Comparison of ENCODE assay signal across 8 cellular contexts in genomic region chr12:95217377-95218163, GRCh38. TPM values are rescaled to one million over a fixed set of nuclear protein-coding genes. Genes with fewer than 3 reads are reported as not detected.
DNase-seq lines count a peak whose midpoint lies in the region; ATAC-seq lines count a peak whose summit lies in the region.

TSS of gene FGD6 (minus strand) at chr12:95217467. CDS start at chr12:95217240, 227 bp downstream.
TSS of gene VEZT (plus strand) at chr12:95217807. CDS start at chr12:95217851, 44 bp downstream.

- no peaks in the 10 kb centered on the region for H3K9me3 Mint-ChIP-seq in activated CD4-positive, alpha-beta T cell treated with anti-CD3 and anti-CD28 coated beads, Interleukin-2, amount 10 ng/mL, durations not matched to agents 7 days and 5 days

- POLR2A ChIA-PET in activated CD4-positive, alpha-beta T cell treated with anti-CD3 and anti-CD28 coated beads, Interleukin-2, amount 10 ng/mL, durations not matched to agents 7 days and 5 days (lab: Charles Lee): interaction anchor here (1.2 to 1.5 kb wide), 2 partner anchors 144 to 256 kb away, joined by 6 to 7 read pairs; partner anchors contain the start of gene NR2C1

- CTCF ChIA-PET in activated CD4-positive, alpha-beta T cell treated with anti-CD3 and anti-CD28 coated beads, Interleukin-2, amount 10 ng/mL, durations not matched to agents 7 days and 5 days (lab: Charles Lee): interaction anchor here (0.5 to 1.9 kb wide), 12 partner anchors 8 to 1574 kb away, joined by 3 to 11 read pairs (median 4); no protein-coding TSS in a partner anchor

- peaks cover 11% of the 10 kb centered on the region for H3K27me3 Mint-ChIP-seq in activated CD4-positive, alpha-beta T cell treated with anti-CD3 and anti-CD28 coated beads, Interleukin-2, amount 10 ng/mL, durations not matched to agents 7 days and 5 days

- H3K27ac Mint-ChIP-seq in activated CD4-positive, alpha-beta T cell treated with anti-CD3 and anti-CD28 coated beads, Interleukin-2, amount 10 ng/mL, durations not matched to agents 7 days and 5 days: peak within 1 kb of the TSS; percentile 97

- DNase-seq in C1 segment of cervical spinal cord (lab: John Stamatoyannopoulos, UW): peak; percentile 78 to 100 (median 98)
- DNase-seq in NCI-H526 (lab: John Stamatoyannopoulos, UW): peak; percentile 99
- DNase-seq in activated CD4-positive, alpha-beta T cell treated with anti-CD3 and anti-CD28 coated beads, Interleukin-2, amount 10 ng/mL, durations not matched to agents 7 days and 5 days: peak; percentile 99
- DNase-seq in cortex of kidney (lab: John Stamatoyannopoulos, UW): peak; percentile 75
- peak; percentile 98 to 99 for DNase-seq in left colon
- DNase-seq in stimulated activated CD4-positive, alpha-beta T cell treated with anti-CD3 and anti-CD28 coated beads, Interleukin-1b, Interleukin-23, amount 100 ng/mL, for 48 hours: peak; percentile 98

- peaks cover 5% of the 10 kb centered on the region for H3K36me3 Mint-ChIP-seq in activated CD4-positive, alpha-beta T cell treated with anti-CD3 and anti-CD28 coated beads, Interleukin-2, amount 10 ng/mL, durations not matched to agents 7 days and 5 days (ENCODE audit: low read depth)

- intact Hi-C loops in left colon (cut with DNase I, micrococcal nuclease): loop anchor here in 1 of 2 donors (5.0 to 10.0 kb wide), 3 partner anchors 100 to 317 kb away; partner anchors contain the start of gene METAP2

- peaks cover 32% of the 10 kb centered on the region for H3K4me1 Mint-ChIP-seq in activated CD4-positive, alpha-beta T cell treated with anti-CD3 and anti-CD28 coated beads, Interleukin-2, amount 10 ng/mL, durations not matched to agents 7 days and 5 days

- peak within 1 kb of the TSS; percentile 93 for H3K4me3 Mint-ChIP-seq in activated CD4-positive, alpha-beta T cell treated with anti-CD3 and anti-CD28 coated beads, Interleukin-2, amount 10 ng/mL, durations not matched to agents 7 days and 5 days

- ATAC-seq in GM19324 (IDR thresholded peaks at IDR 0.05; ENCODE audit: low FRiP score, unreplicated experiment): peak; percentile 95
- peak; percentile 86 for ATAC-seq in HG03469 (IDR thresholded peaks at IDR 0.05; ENCODE audit: unreplicated experiment)
- ATAC-seq in left colon: peak; percentile 86

RNA-seq across cellular contexts. Expression of gene FGD6, which starts in this region (rescaled TPM):
- total RNA-seq in activated CD4-positive, alpha-beta T cell treated with anti-CD3 and anti-CD28 coated beads, Interleukin-2, amount 10 ng/mL, durations not matched to agents 7 days and 5 days: under 1 TPM; 0.56 to 0.69 TPM
- total RNA-seq in left colon: 10 to 100 TPM; 18.7 to 23.8 TPM

RNA-seq across cellular contexts. Expression of gene VEZT, which starts in this region (rescaled TPM):
- 10 to 100 TPM; 33.3 to 41.7 TPM for total RNA-seq in activated CD4-positive, alpha-beta T cell treated with anti-CD3 and anti-CD28 coated beads, Interleukin-2, amount 10 ng/mL, durations not matched to agents 7 days and 5 days
- total RNA-seq in left colon: 10 to 100 TPM; 50.9 to 54.4 TPM

Comparison
In these comparisons a context has a peak if more than half of its experiments do, and no peak if none do; other contexts are left out.
1. Peak in every context shown above with its lines: DNase-seq and ATAC-seq.
2. RNA of gene FGD6 (total RNA-seq): 18.7 to 23.8 TPM in left colon; 0.56 to 0.69 TPM in activated CD4-positive, alpha-beta T cell treated with anti-CD3 and anti-CD28 coated beads, Interleukin-2, amount 10 ng/mL, durations not matched to agents 7 days and 5 days; every median in the first group is over 10 times any median in the second.